In genomic region chr9:72365525-72366256, GRCh38 we compare ENCODE assay signal across 8 cellular contexts.
DNase-seq lines count a peak whose midpoint lies in the region; ATAC-seq and FAIRE-seq lines count a peak whose summit lies in the region.

No MANE protein-coding gene starts in this region.

- ATAC-seq in HG03439 (IDR thresholded peaks at IDR 0.05; ENCODE audit: unreplicated experiment) (peak; percentile 43), memory B cell (ENCODE audit: low read depth) (peak; percentile 46)

- peak overlapping the region; percentile 97 for H3K4me3 Mint-ChIP-seq in memory B cell

- peak overlapping the region; percentile 98 for H3K27ac Mint-ChIP-seq in memory B cell

- H3K4me1 Mint-ChIP-seq in memory B cell = peaks cover 18% of the 10 kb centered on the region

- no peaks in the 10 kb centered on the region for H3K36me3 ChIP-seq in endocrine pancreas (ENCODE audit: control insufficient read depth, insufficient read depth, low read length)

- H3K27me3 Mint-ChIP-seq in memory B cell = no peaks in the 10 kb centered on the region

- FAIRE-seq in GM19239 (lab: Jason Lieb, UNC) = peak; percentile 91

- no peaks in the 10 kb centered on the region for H3K9me3 Mint-ChIP-seq in memory B cell

- DNase-seq in AML-193 (lab: John Stamatoyannopoulos, UW) = peak; percentile 69 to 79
- DNase-seq in GM19239 (ENCODE audit: insufficient read length, low spot score) = peak; percentile 50
- DNase-seq in NCI-H82 (lab: John Stamatoyannopoulos, UW) = peak; percentile 85
- DNase-seq in activated CD8-positive, alpha-beta memory T cell treated with anti-CD3 and anti-CD28 coated beads, Interleukin-2, amount 50 U/mL, for 4 hours = peak; percentile 54
- DNase-seq in memory B cell (ENCODE audit: low spot score in 2 of 2) = peak; percentile 69 to 71
- DNase-seq in stimulated activated CD4-positive, alpha-beta T cell treated with anti-CD3 and anti-CD28 coated beads, TNF-alpha, amount 100 ng/mL, for 48 hours (ENCODE audit: low read depth in 3 of 3) = peak in 2 of 3 donors; percentile 39 to 46

- no peaks in the 10 kb centered on the region for H3K27me3 ChIP-seq in endocrine pancreas (ENCODE audit: control insufficient read depth, insufficient read depth, low read length)

- H3K36me3 Mint-ChIP-seq in memory B cell = peaks cover 1% of the 10 kb centered on the region

- H3K4me1 ChIP-seq in endocrine pancreas (ENCODE audit: control insufficient read depth, insufficient read depth, low read length) = peaks cover 12% of the 10 kb centered on the region

- no peaks in the 10 kb centered on the region for H3K9me3 ChIP-seq in endocrine pancreas (ENCODE audit: control insufficient read depth, low read length)

- peak overlapping the region; percentile 69 for H3K4me3 ChIP-seq in endocrine pancreas (ENCODE audit: control insufficient read depth, insufficient read depth, low read length)

- peak overlapping the region; percentile 70 for H3K9ac ChIP-seq in endocrine pancreas (ENCODE audit: control insufficient read depth, insufficient read depth, low read length)

Comparison
In these comparisons a context has a peak if more than half of its experiments do, and no peak if none do; other contexts are left out.
1. Peak in every context shown above with its lines: DNase-seq, ATAC-seq and H3K4me3 ChIP-seq.